Comparison of ENCODE assay signal across 39 cellular contexts in the genomic region with DNA sequence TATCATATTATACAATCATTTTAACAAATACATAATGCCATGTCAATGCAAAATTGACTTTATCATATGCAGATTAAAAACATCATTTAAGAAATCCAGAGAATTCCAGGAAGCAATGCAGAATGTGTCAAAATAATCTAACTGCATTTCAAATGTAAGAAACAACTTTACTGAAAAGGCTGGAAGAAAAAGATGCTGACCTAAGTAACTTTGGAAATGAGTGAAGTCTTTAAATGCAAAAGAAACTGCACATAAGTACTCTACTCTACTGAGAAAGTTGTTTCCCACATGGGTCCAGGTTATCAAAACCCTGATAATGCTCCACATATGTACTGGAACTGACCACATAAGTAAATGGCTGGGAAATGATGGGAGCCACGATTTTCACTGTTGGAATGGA.
"Had no signal": no experiment of that assay in that cellular context is flagged by ENCODE, and none has a peak within 500 bp of the region (broad histone marks: within the 10 kb centered on the region; RNA-seq: fewer than 3 reads in every experiment).

No MANE protein-coding gene starts in this region.

- H3K9me3 Mint-ChIP-seq: activated naive CD4-positive, alpha-beta T cell treated with anti-CD3 and anti-CD28 coated beads, Interleukin-2, amount 50 U/mL, for 24 hours; activated naive CD8-positive, alpha-beta T cell treated with anti-CD3 and anti-CD28 coated beads for 36 hours; activated T-cell treated with anti-CD3 and anti-CD28 coated beads, Interleukin-2, amount 50 U/mL, for 4 hours; activated T-helper 1 cell treated with anti-CD3 and anti-CD28 coated beads, Interleukin-12 subunit alpha, Interleukin-12 subunit beta, Interleukin-2, Interleukin-4 antibody, amounts not matched to agents 30 ng/mL and 10 ng/mL and 1 ng/mL, durations not matched to agents 14 hours and 24 hours and 36 hours; activated T-helper 17 cell treated with anti-CD3 and anti-CD28 coated beads, Interleukin-2, amount 50 U/mL, for 72 hours; activated T-helper 2 cell treated with anti-CD3 and anti-CD28 coated beads, Interferon-gamma antibody, Interleukin-2, Interleukin-4, amounts not matched to agents 10 μg/mL and 5 μg/mL and 100 μg/mL, durations not matched to agents 14 hours and 24 hours and 36 hours; central memory CD8-positive, alpha-beta T cell had no signal

- H3K27me3 Mint-ChIP-seq: activated naive CD4-positive, alpha-beta T cell treated with anti-CD3 and anti-CD28 coated beads, Interleukin-2, amount 10 ng/mL, durations not matched to agents 7 days and 5 days; activated naive CD8-positive, alpha-beta T cell treated with anti-CD3 and anti-CD28 coated beads for 36 hours; activated naive CD8-positive, alpha-beta T cell treated with anti-CD3 and anti-CD28 coated beads, Interleukin-2, amount 10 ng/mL, durations not matched to agents 7 days and 5 days; activated T-cell treated with anti-CD3 and anti-CD28 coated beads, Interleukin-2, amount 50 U/mL, for 24 hours; activated T-helper 17 cell treated with anti-CD3 and anti-CD28 coated beads, Interleukin-2, amount 50 U/mL, for 72 hours; central memory CD8-positive, alpha-beta T cell had no signal

- H3K4me1 Mint-ChIP-seq: activated naive CD4-positive, alpha-beta T cell treated with anti-CD3 and anti-CD28 coated beads, Interleukin-2, amount 10 ng/mL, durations not matched to agents 7 days and 5 days; activated naive CD4-positive, alpha-beta T cell treated with anti-CD3 and anti-CD28 coated beads, Interleukin-2, amount 50 U/mL, for 24 hours; activated naive CD8-positive, alpha-beta T cell treated with anti-CD3 and anti-CD28 coated beads for 36 hours; activated naive CD8-positive, alpha-beta T cell treated with anti-CD3 and anti-CD28 coated beads, Interleukin-2, amount 10 ng/mL, durations not matched to agents 7 days and 5 days; activated naive CD8-positive, alpha-beta T cell treated with anti-CD3 and anti-CD28 coated beads, Interleukin-2, amount 50 U/mL, for 24 hours; activated T-helper 17 cell treated with anti-CD3 and anti-CD28 coated beads, Interleukin-2, amount 50 U/mL, for 72 hours; brain; central memory CD8-positive, alpha-beta T cell had no signal

- H3K27ac ChIP-seq: adrenal gland, ascending aorta, body of pancreas, brain microvascular endothelial cell, breast epithelium, cardiac muscle cell had no signal

- H3K4me1 ChIP-seq: adrenal gland, ascending aorta, body of pancreas, breast epithelium had no signal

- H3K4me3 Mint-ChIP-seq: activated naive CD4-positive, alpha-beta T cell treated with anti-CD3 and anti-CD28 coated beads for 36 hours; activated naive CD4-positive, alpha-beta T cell treated with anti-CD3 and anti-CD28 coated beads, Interleukin-2, amount 10 ng/mL, durations not matched to agents 7 days and 5 days; activated naive CD4-positive, alpha-beta T cell treated with anti-CD3 and anti-CD28 coated beads, Interleukin-2, amount 50 U/mL, for 24 hours; activated naive CD8-positive, alpha-beta T cell; activated naive CD8-positive, alpha-beta T cell treated with anti-CD3 and anti-CD28 coated beads for 36 hours; activated naive CD8-positive, alpha-beta T cell treated with anti-CD3 and anti-CD28 coated beads, Interleukin-2, amount 10 ng/mL, durations not matched to agents 7 days and 5 days; activated naive CD8-positive, alpha-beta T cell treated with anti-CD3 and anti-CD28 coated beads, Interleukin-2, amount 50 U/mL, for 24 hours; activated T-cell treated with anti-CD3 and anti-CD28 coated beads, Interleukin-2, amount 50 U/mL, for 24 hours; activated T-cell treated with anti-CD3 and anti-CD28 coated beads, Interleukin-2, amount 50 U/mL, for 4 hours; activated T-cell treated with anti-CD3 and anti-CD28 coated beads, Interleukin-2, amount 50 U/mL, for 72 hours; activated T-helper 1 cell treated with anti-CD3 and anti-CD28 coated beads, Interleukin-12 subunit alpha, Interleukin-12 subunit beta, Interleukin-2, Interleukin-4 antibody, amounts not matched to agents 30 ng/mL and 10 ng/mL and 1 ng/mL, durations not matched to agents 14 hours and 24 hours and 36 hours; activated T-helper 17 cell treated with anti-CD3 and anti-CD28 coated beads, Interleukin-2, amount 50 U/mL, for 72 hours; brain; central memory CD8-positive, alpha-beta T cell had no signal

- ATAC-seq: activated naive CD4-positive, alpha-beta T cell treated with anti-CD3 and anti-CD28 coated beads, Interleukin-2, amount 50 U/mL, for 72 hours; activated naive CD8-positive, alpha-beta T cell treated with anti-CD3 and anti-CD28 coated beads, Interleukin-2, amount 50 U/mL, for 24 hours; activated T-cell treated with anti-CD3 and anti-CD28 coated beads, Interleukin-2, amount 50 U/mL, for 4 hours; activated T-cell treated with anti-CD3 and anti-CD28 coated beads, Interleukin-2, amount 50 U/mL, for 72 hours; activated T-helper 17 cell treated with anti-CD3 and anti-CD28 coated beads, Interleukin-2, amount 50 U/mL, for 72 hours; body of pancreas had no signal

- DNase-seq: activated effector memory CD4-positive, alpha-beta T cell treated with anti-CD3 and anti-CD28 coated beads, Interleukin-2, amount 50 U/mL, for 16 hours; activated effector memory CD4-positive, alpha-beta T cell treated with Interleukin-2 at 50 U/mL for 16 hours; activated gamma-delta T cell; activated gamma-delta T cell treated with Interleukin-2 at 50 U/mL for 16 hours; activated naive CD4-positive, alpha-beta T cell; activated naive CD4-positive, alpha-beta T cell treated with anti-CD3 and anti-CD28 coated beads for 36 hours; activated naive CD4-positive, alpha-beta T cell treated with anti-CD3 and anti-CD28 coated beads, Interleukin-2, amount 10 ng/mL, durations not matched to agents 7 days and 5 days; activated naive CD4-positive, alpha-beta T cell treated with anti-CD3 and anti-CD28 coated beads, Interleukin-2, amount 50 U/mL, for 16 hours; activated naive CD4-positive, alpha-beta T cell treated with Interleukin-2 at 50 U/mL for 16 hours; activated naive CD8-positive, alpha-beta T cell treated with anti-CD3 and anti-CD28 coated beads for 36 hours; activated naive CD8-positive, alpha-beta T cell treated with anti-CD3 and anti-CD28 coated beads, Interleukin-2, amount 10 ng/mL, durations not matched to agents 7 days and 5 days; activated naive CD8-positive, alpha-beta T cell treated with anti-CD3 and anti-CD28 coated beads, Interleukin-2, amount 50 U/mL, for 24 hours; activated T-cell treated with anti-CD3 and anti-CD28 coated beads, Interleukin-2, amount 50 U/mL, for 24 hours; activated T-cell treated with anti-CD3 and anti-CD28 coated beads, Interleukin-2, amount 50 U/mL, for 4 hours; activated T-cell treated with anti-CD3 and anti-CD28 coated beads, Interleukin-2, amount 50 U/mL, for 48 hours; activated T-cell treated with anti-CD3 and anti-CD28 coated beads, Interleukin-2, amount 50 U/mL, for 72 hours; adrenal gland; amniotic stem cell; amygdala; anterior cingulate cortex; aorta; body of pancreas; brain microvascular endothelial cell; caudate nucleus; central memory CD4-positive, alpha-beta T cell; cerebellar nuclear complex had no signal

- H3K36me3 Mint-ChIP-seq: activated naive CD4-positive, alpha-beta T cell treated with anti-CD3 and anti-CD28 coated beads, Interleukin-2, amount 10 ng/mL, durations not matched to agents 7 days and 5 days; activated naive CD4-positive, alpha-beta T cell treated with anti-CD3 and anti-CD28 coated beads, Interleukin-2, amount 50 U/mL, for 24 hours; activated naive CD4-positive, alpha-beta T cell treated with anti-CD3 and anti-CD28 coated beads, Interleukin-2, amount 50 U/mL, for 72 hours; activated naive CD8-positive, alpha-beta T cell; activated naive CD8-positive, alpha-beta T cell treated with anti-CD3 and anti-CD28 coated beads for 36 hours; activated naive CD8-positive, alpha-beta T cell treated with anti-CD3 and anti-CD28 coated beads, Interleukin-2, amount 10 ng/mL, durations not matched to agents 7 days and 5 days; brain had no signal

- H3K27me3 ChIP-seq: adrenal gland, ascending aorta, body of pancreas, brain microvascular endothelial cell, breast epithelium, cardiac muscle cell had no signal

- H3K4me3 ChIP-seq: adrenal gland, ascending aorta, body of pancreas, breast epithelium, cardiac muscle cell had no signal

- H3K27ac Mint-ChIP-seq: activated naive CD4-positive, alpha-beta T cell treated with anti-CD3 and anti-CD28 coated beads for 36 hours; activated naive CD4-positive, alpha-beta T cell treated with anti-CD3 and anti-CD28 coated beads, Interleukin-2, amount 10 ng/mL, durations not matched to agents 7 days and 5 days; activated naive CD4-positive, alpha-beta T cell treated with anti-CD3 and anti-CD28 coated beads, Interleukin-2, amount 50 U/mL, for 24 hours; activated naive CD4-positive, alpha-beta T cell treated with anti-CD3 and anti-CD28 coated beads, Interleukin-2, amount 50 U/mL, for 72 hours; activated naive CD8-positive, alpha-beta T cell; activated naive CD8-positive, alpha-beta T cell treated with anti-CD3 and anti-CD28 coated beads for 36 hours; activated naive CD8-positive, alpha-beta T cell treated with anti-CD3 and anti-CD28 coated beads, Interleukin-2, amount 10 ng/mL, durations not matched to agents 7 days and 5 days; activated naive CD8-positive, alpha-beta T cell treated with anti-CD3 and anti-CD28 coated beads, Interleukin-2, amount 50 U/mL, for 24 hours; activated T-cell treated with anti-CD3 and anti-CD28 coated beads, Interleukin-2, amount 50 U/mL, for 24 hours; activated T-cell treated with anti-CD3 and anti-CD28 coated beads, Interleukin-2, amount 50 U/mL, for 72 hours; activated T-helper 1 cell treated with anti-CD3 and anti-CD28 coated beads, Interleukin-12 subunit alpha, Interleukin-12 subunit beta, Interleukin-2, Interleukin-4 antibody, amounts not matched to agents 30 ng/mL and 10 ng/mL and 1 ng/mL, durations not matched to agents 14 hours and 24 hours and 36 hours; activated T-helper 17 cell treated with anti-CD3 and anti-CD28 coated beads, Interleukin-2, amount 50 U/mL, for 72 hours; activated T-helper 2 cell treated with anti-CD3 and anti-CD28 coated beads, Interferon-gamma antibody, Interleukin-2, Interleukin-4, amounts not matched to agents 10 μg/mL and 5 μg/mL and 100 μg/mL, durations not matched to agents 14 hours and 24 hours and 36 hours; brain had no signal

- H3K36me3 ChIP-seq: adrenal gland, breast epithelium, cardiac muscle cell had no signal

- FAIRE-seq: astrocyte, bronchial epithelial cell had no signal

- H3K9me3 ChIP-seq: adrenal gland, ascending aorta, body of pancreas, breast epithelium had no signal
